ENCODE assay signal across 28 cellular contexts in genomic region chr19:44202470-44202869, GRCh38. TPM values are rescaled to one million over a fixed set of nuclear protein-coding genes. Genes with fewer than 3 reads are reported as not detected.
DNase-seq lines count a peak whose midpoint lies in the region; ATAC-seq and TF ChIP-seq lines count a peak whose summit lies in the region.
"Had no signal": no experiment of that assay in that cellular context is flagged by ENCODE, and none has a peak within 500 bp of the region (broad histone marks: within the 10 kb centered on the region; RNA-seq: fewer than 3 reads in every experiment).

No MANE protein-coding gene starts in this region.

- H3K27ac ChIP-seq in brain microvascular endothelial cell: no peak overlapping the region
- no peak overlapping the region for H3K27ac ChIP-seq in aorta (ENCODE audit: low read depth in 1 of 2, low read length in 2 of 2)
- H3K27ac ChIP-seq: Peyer's patch, SJSA1, thoracic aorta had no signal

- peaks cover 7% of the 10 kb centered on the region for H3K9me3 ChIP-seq in aorta (ENCODE audit: control insufficient read depth, low read length)

- H3K4me1 ChIP-seq in aorta (ENCODE audit: control insufficient read depth in 1 of 2, insufficient read depth in 2 of 2, low read length in 2 of 2): no peaks in the 10 kb centered on the region
- H3K4me1 ChIP-seq: Peyer's patch, SJSA1 had no signal

- 58 to 59% methylated on average over 1 of the region's 1 CpG for WGBS in aorta, 2 donors

- intact Hi-C loops in aorta (cut with DNase I): no loop called here

- TF ChIP-seq CTCF in brain microvascular endothelial cell (IDR thresholded peaks at IDR 0.05; ENCODE audit: low read depth, low read length, missing control alignments) (no peak), fibroblast of villous mesenchyme (IDR thresholded peaks at IDR 0.05; ENCODE audit: insufficient read depth, low read depth, low read length) (no peak)

- H3K36me3 ChIP-seq in brain microvascular endothelial cell (replicated peaks): no peaks in the 10 kb centered on the region
- no peaks in the 10 kb centered on the region for H3K36me3 ChIP-seq in aorta (ENCODE audit: control insufficient read depth in 1 of 2, insufficient read depth in 2 of 2, low read length in 1 of 2)
- H3K36me3 ChIP-seq: Peyer's patch, SJSA1, thoracic aorta had no signal

- H3K27me3 ChIP-seq in brain microvascular endothelial cell (replicated peaks): no peaks in the 10 kb centered on the region
- H3K27me3 ChIP-seq in aorta (ENCODE audit: control insufficient read depth in 1 of 2, insufficient read depth in 2 of 2, low read length in 1 of 2): no peaks in the 10 kb centered on the region
- H3K27me3 ChIP-seq: Peyer's patch, SJSA1 had no signal

- H3K4me3 ChIP-seq in brain microvascular endothelial cell (ENCODE audit: low read depth, low read length) (no peak overlapping the region), fibroblast of villous mesenchyme (ENCODE audit: low read depth, low read length) (no peak overlapping the region), aorta (ENCODE audit: low read length in 2 of 2) (no peak overlapping the region)
- H3K4me3 ChIP-seq: Peyer's patch, SJSA1, smooth muscle cell, thoracic aorta had no signal

- in situ Hi-C loops in brain microvascular endothelial cell (cut with HindIII; ENCODE audit: low pct_ligation_motif_present, low sequenced_read_pairs): no loop called here

- no peak for ATAC-seq in aorta (ENCODE audit: low FRiP score)
- ATAC-seq: activated T-cell treated with anti-CD3 and anti-CD28 coated beads, Interleukin-2, amount 50 U/mL, for 4 hours; left cardiac atrium; stimulated activated memory B cell treated with anti-CD40 and anti-IgM and Interleukin-4, amounts not matched to agents 10 μg/mL and 1 μg/mL and 100 μg/mL, for 72 hours had no signal

- peak; percentile 43 for DNase-seq in EH (ENCODE audit: low read depth)
- peak; percentile 52 to 72 for DNase-seq in NCI-H1930 (lab: John Stamatoyannopoulos, UW)
- peak; percentile 4 for DNase-seq in brain microvascular endothelial cell
- DNase-seq in fibroblast of villous mesenchyme (ENCODE audit: low read depth): peak; percentile 7
- DNase-seq in H4 (ENCODE audit: low spot score): no peak
- no peak for DNase-seq in DMS153 treated with DMSO at 0.1 percent for 48 hours (lab: John Stamatoyannopoulos, UW; ENCODE audit: unreplicated experiment)
- no peak for DNase-seq in NCI-H2107 treated with DMSO at 0.1 percent for 48 hours (lab: John Stamatoyannopoulos, UW; ENCODE audit: unreplicated experiment)
- no peak for DNase-seq in aorta
- DNase-seq: activated CD4-positive, alpha-beta T cell treated with anti-CD3 and anti-CD28 coated beads for 4 hours; activated naive CD4-positive, alpha-beta T cell treated with Interleukin-2 at 50 U/mL for 16 hours; activated T-cell treated with anti-CD3 and anti-CD28 coated beads, Interleukin-2, amount 50 U/mL, for 4 hours; cerebellar nuclear complex; DMS79 treated with DMSO at 0.1 percent for 48 hours; erythroblast; GOT3; KG1; left cardiac atrium; mesenchymal stem cell; NCI-H1694 treated with DMSO at 0.1 percent for 48 hours; NCI-H446; NK-92 treated with Interleukin-12 subunit alpha and Interleukin-12 subunit beta, amount 100 ng/mL, for 24 hours; nucleus accumbens; Peyer's patch; T-helper 1 cell had no signal

RNA-seq across cellular contexts. Expression of gene ZNF227, which starts 9.9 kb away (rescaled TPM):
- 15.8 and 18.6 TPM in 2 replicates for total RNA-seq in fibroblast of villous mesenchyme
- total RNA-seq in H4 (2014; rRNA removed; shearing (Covaris generic)): 7.5 and 17.9 TPM in 2 replicates
- 10 to 100 TPM; 17.9 to 27.5 TPM for total RNA-seq in aorta
- 1 to 10 TPM; 5.0 to 6.6 TPM for polyA plus RNA-seq in aorta

RNA-seq across cellular contexts. Expression of gene ZNF226, which starts 37.6 kb away (rescaled TPM):
- total RNA-seq in fibroblast of villous mesenchyme (15.5 and 21.2 TPM in 2 replicates), aorta (10 to 100 TPM; 15.8 to 23.6 TPM)
- 23.0 and 27.9 TPM in 2 replicates for total RNA-seq in H4 (2014; rRNA removed; shearing (Covaris generic))
- polyA plus RNA-seq in aorta: 10 to 100 TPM in 1 of 2 donors, 1 to 10 TPM in 1; 9.5 to 28.2 TPM

RNA-seq across cellular contexts. Expression of gene ZNF233, which starts 57.2 kb away (rescaled TPM):
- 0.32 and 2.2 TPM in 2 replicates for total RNA-seq in fibroblast of villous mesenchyme
- total RNA-seq in H4 (2014; rRNA removed; shearing (Covaris generic)): 0.04 and 0.70 TPM in 2 replicates
- total RNA-seq in aorta: under 1 TPM; 0.19 to 0.36 TPM
- polyA plus RNA-seq in aorta: under 1 TPM; 0.67 to 0.75 TPM
- total RNA-seq: activated T-cell treated with anti-CD3 and anti-CD28 coated beads, Interleukin-2, amount 50 U/mL, for 4 hours; smooth muscle cell had no signal

Comparison
In these comparisons a context has a peak if more than half of its experiments do, and no peak if none do; other contexts are left out.
1. DNase-seq: peak in EH (single experiment), NCI-H1930 (2 of 2), brain microvascular endothelial cell (single experiment) and fibroblast of villous mesenchyme (single experiment); none in H4 (single experiment), DMS153 treated with DMSO at 0.1 percent for 48 hours (single experiment), NCI-H2107 treated with DMSO at 0.1 percent for 48 hours (single experiment) and aorta (0 of 2).